Comparison of ENCODE assay signal across 18 cellular contexts in genomic region chr7:155327590-155328320, GRCh38.
"Had no signal": no experiment of that assay in that cellular context is flagged by ENCODE, and none has a peak within 500 bp of the region (broad histone marks: within the 10 kb centered on the region; RNA-seq: fewer than 3 reads in every experiment).

No MANE protein-coding gene starts in this region.

- H3K27me3 ChIP-seq: body of pancreas, right atrium auricular region, testis, upper lobe of left lung had no signal

- H3K4me1 Mint-ChIP-seq: activated CD4-positive, alpha-beta memory T cell treated with anti-CD3 and anti-CD28 coated beads, Interleukin-2, amount 10 ng/mL, durations not matched to agents 7 days and 5 days; activated CD4-positive, alpha-beta T cell treated with anti-CD3 and anti-CD28 coated beads for 36 hours; activated CD8-positive, alpha-beta memory T cell treated with anti-CD3 and anti-CD28 coated beads, Interleukin-2, amount 10 ng/mL, durations not matched to agents 7 days and 5 days; activated naive CD8-positive, alpha-beta T cell treated with anti-CD3 and anti-CD28 coated beads, Interleukin-2, amount 10 ng/mL, durations not matched to agents 7 days and 5 days had no signal

- ATAC-seq: activated CD4-positive, alpha-beta T cell treated with anti-CD3 and anti-CD28 coated beads for 36 hours; activated CD8-positive, alpha-beta memory T cell treated with anti-CD3 and anti-CD28 coated beads, Interleukin-2, amount 10 ng/mL, durations not matched to agents 7 days and 5 days; body of pancreas; left ventricle myocardium superior had no signal

- DNase-seq: activated CD4-positive, alpha-beta memory T cell treated with anti-CD3 and anti-CD28 coated beads, Interleukin-2, amount 10 ng/mL, durations not matched to agents 7 days and 5 days; activated CD4-positive, alpha-beta T cell treated with anti-CD3 and anti-CD28 coated beads for 36 hours; activated CD8-positive, alpha-beta memory T cell treated with anti-CD3 and anti-CD28 coated beads, Interleukin-2, amount 10 ng/mL, durations not matched to agents 7 days and 5 days; activated naive CD8-positive, alpha-beta T cell treated with anti-CD3 and anti-CD28 coated beads, Interleukin-2, amount 10 ng/mL, durations not matched to agents 7 days and 5 days; amygdala; body of pancreas; caudate nucleus; left ventricle myocardium superior; mesendoderm; stimulated activated CD4-positive, alpha-beta T cell treated with anti-CD3 and anti-CD28 coated beads, Interleukin-2, amount 100 ng/mL, for 24 hours; testis had no signal

- FAIRE-seq: TTC549 had no signal

- H3K4me1 ChIP-seq: esophagus muscularis mucosa, right atrium auricular region, SJSA1, testis, upper lobe of left lung had no signal

- H3K9me3 ChIP-seq: body of pancreas, esophagus muscularis mucosa, right atrium auricular region, SJSA1, testis, upper lobe of left lung had no signal

- H3K27ac Mint-ChIP-seq: activated CD4-positive, alpha-beta memory T cell treated with anti-CD3 and anti-CD28 coated beads, Interleukin-2, amount 10 ng/mL, durations not matched to agents 7 days and 5 days; activated CD4-positive, alpha-beta T cell treated with anti-CD3 and anti-CD28 coated beads for 36 hours; activated CD8-positive, alpha-beta memory T cell treated with anti-CD3 and anti-CD28 coated beads, Interleukin-2, amount 10 ng/mL, durations not matched to agents 7 days and 5 days; activated naive CD8-positive, alpha-beta T cell treated with anti-CD3 and anti-CD28 coated beads, Interleukin-2, amount 10 ng/mL, durations not matched to agents 7 days and 5 days; progenitor cell of endocrine pancreas had no signal

- H3K4me3 Mint-ChIP-seq: activated CD4-positive, alpha-beta memory T cell treated with anti-CD3 and anti-CD28 coated beads, Interleukin-2, amount 10 ng/mL, durations not matched to agents 7 days and 5 days; activated CD4-positive, alpha-beta T cell treated with anti-CD3 and anti-CD28 coated beads for 36 hours; activated CD8-positive, alpha-beta memory T cell treated with anti-CD3 and anti-CD28 coated beads, Interleukin-2, amount 10 ng/mL, durations not matched to agents 7 days and 5 days; activated naive CD8-positive, alpha-beta T cell treated with anti-CD3 and anti-CD28 coated beads, Interleukin-2, amount 10 ng/mL, durations not matched to agents 7 days and 5 days had no signal

- H3K4me3 ChIP-seq: body of pancreas, coronary artery, esophagus muscularis mucosa, right atrium auricular region, SJSA1, testis, upper lobe of left lung had no signal

- H3K36me3 ChIP-seq: esophagus muscularis mucosa, right atrium auricular region, SJSA1, upper lobe of left lung had no signal

- H3K27ac ChIP-seq: body of pancreas, coronary artery, esophagus muscularis mucosa, right atrium auricular region, SJSA1, testis, upper lobe of left lung had no signal

- H3K36me3 Mint-ChIP-seq: activated CD8-positive, alpha-beta memory T cell treated with anti-CD3 and anti-CD28 coated beads, Interleukin-2, amount 10 ng/mL, durations not matched to agents 7 days and 5 days had no signal
